22 cellular contexts compared by ENCODE assay signal in the genomic region with DNA sequence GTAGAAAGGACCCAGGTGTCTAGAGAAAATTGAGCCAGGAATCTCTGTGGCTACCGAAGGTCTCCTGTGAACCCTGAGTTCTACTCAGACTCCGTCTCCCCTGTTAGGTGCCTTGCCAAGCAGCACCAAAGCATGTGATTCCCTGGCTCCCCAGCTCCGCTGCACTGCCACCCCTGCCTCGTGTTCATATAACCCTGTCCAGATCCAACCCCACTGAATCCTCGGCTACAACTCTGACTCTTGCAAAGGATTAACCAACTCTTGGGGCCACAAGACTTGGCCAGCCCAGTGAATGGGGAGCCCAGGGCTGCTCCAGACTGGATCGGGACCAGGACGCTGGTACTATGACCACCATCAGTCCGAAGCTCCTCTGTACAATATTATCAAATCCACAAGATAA. TPM values are rescaled to one million over a fixed set of nuclear protein-coding genes. Genes with fewer than 3 reads are reported as not detected.
DNase-seq lines count a peak whose midpoint lies in the region; ATAC-seq, FAIRE-seq and TF ChIP-seq lines count a peak whose summit lies in the region.
"Had no signal": no experiment of that assay in that cellular context is flagged by ENCODE, and none has a peak within 500 bp of the region (broad histone marks: within the 10 kb centered on the region; RNA-seq: fewer than 3 reads in every experiment).

No MANE protein-coding gene starts in this region.

- H4K20me1 ChIP-seq in mammary epithelial cell (ENCODE audit: insufficient read depth, low read length) (no peaks in the 10 kb centered on the region), hepatocyte (ENCODE audit: insufficient read depth, poor library complexity, severe bottlenecking) (no peaks in the 10 kb centered on the region)

- no peaks in the 10 kb centered on the region for H3K36me3 Mint-ChIP-seq in MCF 10A (ENCODE audit: insufficient read depth, unreplicated experiment)
- H3K36me3 Mint-ChIP-seq in type B pancreatic cell = peaks cover 21% of the 10 kb centered on the region
- H3K36me3 Mint-ChIP-seq in natural killer cell treated with Interleukin-12 subunit alpha and Interleukin-12 subunit beta and Interleukin-15 and Interleukin-18, amount 100 ng/mL, for 72 hours = no peaks in the 10 kb centered on the region
- H3K36me3 Mint-ChIP-seq: CD8-positive, alpha-beta T cell had no signal

- intact Hi-C loops in mammary epithelial cell (cut with micrococcal nuclease) (no loop called here), MCF 10A (cut with micrococcal nuclease) (no loop called here), left colon (cut with DNase I, micrococcal nuclease) (no loop called here), heart left ventricle (cut with DNase I) (loop anchor here in 2 of 10 donors (10.0 kb wide), 1 partner anchor 86 kb away; no protein-coding TSS in a partner anchor)

- in situ Hi-C loops in mammary epithelial cell (cut with MboI; ENCODE audit: low sequenced_read_pairs in 2 of 2) = loop anchor here (10.0 kb wide), 1 partner anchor 346 kb away; no protein-coding TSS in a partner anchor

- BruUV-seq in mammary epithelial cell (replicated peaks; lab: Mats Ljungman, UMichigan) (no TSS peak), MCF 10A (replicated peaks; lab: Mats Ljungman, UMichigan) (no TSS peak)

- H3K36me3 ChIP-seq in mammary epithelial cell (ENCODE audit: insufficient read depth, low read length) = no peaks in the 10 kb centered on the region
- H3K36me3 ChIP-seq in bronchial epithelial cell (ENCODE audit: control insufficient read depth, insufficient read depth, low read length) = peaks cover 2% of the 10 kb centered on the region
- no peaks in the 10 kb centered on the region for H3K36me3 ChIP-seq in hepatocyte (replicated peaks; ENCODE audit: insufficient read depth, low read depth)
- H3K36me3 ChIP-seq in heart left ventricle = no peaks in the 10 kb centered on the region
- H3K36me3 ChIP-seq: HAP-1 had no signal

- CTCF ChIA-PET in mammary epithelial cell (lab: Charles Lee; ENCODE audit: low non-redundant PET) = no interaction called here
- CTCF ChIA-PET in MCF 10A (lab: Yijun Ruan, JAX) = interaction anchor here (0.5 to 1.5 kb wide), 5 partner anchors 9 to 289 kb away, joined by 3 to 8 read pairs (median 3); a partner anchor contains a TSS

- no peaks in the 10 kb centered on the region for H3K27me3 Mint-ChIP-seq in MCF 10A (ENCODE audit: insufficient read depth, unreplicated experiment)
- H3K27me3 Mint-ChIP-seq in type B pancreatic cell = no peaks in the 10 kb centered on the region
- peaks cover 0 to 9% of the 10 kb centered on the region in 2 donors for H3K27me3 Mint-ChIP-seq in natural killer cell treated with Interleukin-12 subunit alpha and Interleukin-12 subunit beta and Interleukin-15 and Interleukin-18, amount 100 ng/mL, for 72 hours

- H3K9me3 ChIP-seq in mammary epithelial cell (replicated peaks; ENCODE audit: insufficient read depth, low read length) = no peaks in the 10 kb centered on the region
- H3K9me3 ChIP-seq in hepatocyte (ENCODE audit: low read depth) = no peaks in the 10 kb centered on the region
- H3K9me3 ChIP-seq in heart left ventricle = no peaks in the 10 kb centered on the region
- H3K9me3 ChIP-seq: HAP-1 had no signal

- TF ChIP-seq POLR2A in heart left ventricle (IDR thresholded peaks at IDR 0.05) = no peak

- no peaks in the 10 kb centered on the region for H3K9me2 ChIP-seq in hepatocyte (replicated peaks; ENCODE audit: insufficient read depth)

- H2AFZ ChIP-seq in mammary epithelial cell (ENCODE audit: low read depth, low read length) (no peak overlapping the region), hepatocyte (no peak overlapping the region)

- H3K27me3 ChIP-seq in mammary epithelial cell (ENCODE audit: insufficient read depth, low read length) = no peaks in the 10 kb centered on the region
- no peaks in the 10 kb centered on the region for H3K27me3 ChIP-seq in bronchial epithelial cell (ENCODE audit: control insufficient read depth, insufficient read depth, low read length)
- no peaks in the 10 kb centered on the region for H3K27me3 ChIP-seq in hepatocyte
- H3K27me3 ChIP-seq in heart left ventricle = peaks cover 0 to 9% (median 0%) of the 10 kb centered on the region in 9 donors

- no peak overlapping the region for H3K4me3 Mint-ChIP-seq in MCF 10A (ENCODE audit: unreplicated experiment)
- no peak overlapping the region for H3K4me3 Mint-ChIP-seq in type B pancreatic cell
- H3K4me3 Mint-ChIP-seq in natural killer cell treated with Interleukin-12 subunit alpha and Interleukin-12 subunit beta and Interleukin-15 and Interleukin-18, amount 100 ng/mL, for 72 hours = no peak overlapping the region
- H3K4me3 Mint-ChIP-seq: CD8-positive, alpha-beta T cell had no signal

- ATAC-seq in natural killer cell treated with Interleukin-12 subunit alpha and Interleukin-12 subunit beta and Interleukin-15 and Interleukin-18, amount 100 ng/mL, for 72 hours = no peak
- no peak for ATAC-seq in left colon
- ATAC-seq in heart left ventricle = no peak
- ATAC-seq: CD8-positive, alpha-beta T cell; Panc1; Right ventricle myocardium inferior had no signal

- no peak for DNase-seq in mammary epithelial cell
- DNase-seq in MCF 10A (ENCODE audit: unreplicated experiment) = no peak
- no peak for DNase-seq in bronchial epithelial cell (ENCODE audit: low read depth)
- DNase-seq in hepatocyte (ENCODE audit: low spot score) = no peak
- DNase-seq in type B pancreatic cell (ENCODE audit: extremely low spot score, unreplicated experiment) = no peak
- no peak for DNase-seq in natural killer cell treated with Interleukin-12 subunit alpha and Interleukin-12 subunit beta and Interleukin-15 and Interleukin-18, amount 100 ng/mL, for 72 hours (ENCODE audit: low spot score)
- no peak for DNase-seq in left colon
- DNase-seq in heart left ventricle = no peak
- DNase-seq: 8988T; AML-193; C1 segment of cervical spinal cord; CD8-positive, alpha-beta T cell; DMS153; Karpas-422; NCI-H1694 treated with DMSO at 0.1 percent for 48 hours; NCI-H226; NCI-H510A treated with DMSO at 0.1 percent for 48 hours; NCI-H748 treated with DMSO at 0.1 percent for 48 hours had no signal

- H3K27ac Mint-ChIP-seq in MCF 10A (ENCODE audit: low read depth, unreplicated experiment) (no peak overlapping the region), type B pancreatic cell (peak overlapping the region; percentile 96)
- H3K27ac Mint-ChIP-seq in natural killer cell treated with Interleukin-12 subunit alpha and Interleukin-12 subunit beta and Interleukin-15 and Interleukin-18, amount 100 ng/mL, for 72 hours = peak overlapping the region in 1 of 2 donors; percentile 51
- H3K27ac Mint-ChIP-seq: CD8-positive, alpha-beta T cell had no signal

- H3K9me3 Mint-ChIP-seq in MCF 10A (ENCODE audit: unreplicated experiment) (no peaks in the 10 kb centered on the region), type B pancreatic cell (no peaks in the 10 kb centered on the region)
- no peaks in the 10 kb centered on the region for H3K9me3 Mint-ChIP-seq in natural killer cell treated with Interleukin-12 subunit alpha and Interleukin-12 subunit beta and Interleukin-15 and Interleukin-18, amount 100 ng/mL, for 72 hours
- H3K9me3 Mint-ChIP-seq: CD8-positive, alpha-beta T cell had no signal

- H3K9ac ChIP-seq in mammary epithelial cell (ENCODE audit: insufficient read depth, low read length) = no peak overlapping the region

- H3K4me2 ChIP-seq in mammary epithelial cell (ENCODE audit: insufficient read depth, low read depth, low read length) (no peak overlapping the region), hepatocyte (no peak overlapping the region)

- dilution Hi-C loops in mammary epithelial cell (cut with HindIII; ENCODE audit: low sequenced_read_pairs) = no loop called here

- H3K4me3 ChIP-seq in mammary epithelial cell (replicated peaks in 1 of 3; ENCODE audit: insufficient read depth in 1 of 3, low read depth in 2 of 3, low read length in 3 of 3) = no peak overlapping the region
- no peak overlapping the region for H3K4me3 ChIP-seq in bronchial epithelial cell (ENCODE audit: low read depth, low read length)
- H3K4me3 ChIP-seq in hepatocyte = no peak overlapping the region
- H3K4me3 ChIP-seq in heart left ventricle = no peak overlapping the region
- H3K4me3 ChIP-seq: HAP-1 had no signal

- POLR2A ChIA-PET in MCF 10A (lab: Yijun Ruan, JAX) = interaction anchor here (1.1 to 5.9 kb wide), 4 partner anchors 12 to 70 kb away, joined by 3 to 55 read pairs (median 33); a partner anchor contains a TSS

- H3K27ac ChIP-seq in mammary epithelial cell (ENCODE audit: insufficient read depth, low read depth, low read length) (peak overlapping the region; percentile 91), hepatocyte (peak overlapping the region; percentile 82), heart left ventricle (no peak overlapping the region)

- H3K79me2 ChIP-seq in mammary epithelial cell (ENCODE audit: insufficient read depth, low read length) (no peaks in the 10 kb centered on the region), hepatocyte (no peaks in the 10 kb centered on the region)

- FAIRE-seq in bronchial epithelial cell (lab: Jason Lieb, UNC) = peak; percentile 50
- FAIRE-seq: GM12891 had no signal

- no peak for TF ChIP-seq CTCF in mammary epithelial cell (conservative IDR thresholded peaks at IDR 0.05 in 1 of 2, IDR thresholded peaks at IDR 0.05 in 1 of 2; ENCODE audit: extremely low read depth in 1 of 2, insufficient read depth in 1 of 2, low read depth in 1 of 2, low read length in 2 of 2)
- TF ChIP-seq CTCF in MCF 10A (IDR thresholded peaks at IDR 0.05; ENCODE audit: unreplicated experiment) = no peak
- TF ChIP-seq CTCF in bronchial epithelial cell (IDR thresholded peaks at IDR 0.05; ENCODE audit: insufficient read depth, low read length, severe bottlenecking) = no peak
- no peak for TF ChIP-seq CTCF in hepatocyte (IDR thresholded peaks at IDR 0.05; ENCODE audit: poor library complexity)
- no peak for TF ChIP-seq CTCF in type B pancreatic cell (conservative IDR thresholded peaks at IDR 0.05)
- no peak for TF ChIP-seq CTCF in heart left ventricle (IDR thresholded peaks at IDR 0.05)

- peaks cover 45% of the 10 kb centered on the region for H3K4me1 Mint-ChIP-seq in MCF 10A (ENCODE audit: insufficient read depth, unreplicated experiment)
- H3K4me1 Mint-ChIP-seq in type B pancreatic cell (ENCODE audit: unreplicated experiment) = peaks cover 5% of the 10 kb centered on the region
- peaks cover 8 to 24% of the 10 kb centered on the region in 2 donors for H3K4me1 Mint-ChIP-seq in natural killer cell treated with Interleukin-12 subunit alpha and Interleukin-12 subunit beta and Interleukin-15 and Interleukin-18, amount 100 ng/mL, for 72 hours (ENCODE audit: low read depth in 2 of 2)

- 96% methylated on average over 7 of the region's 8 CpGs for WGBS in mammary epithelial cell (ENCODE audit: low coverage, missing lambda C conversion rate)
- 90% methylated on average over 8 of the region's 8 CpGs for WGBS in hepatocyte (ENCODE audit: low lambda C conversion rate, missing lambda C conversion rate)
- 93 to 99% (median 94%) methylated on average over 8 of the region's 8 CpGs for WGBS in heart left ventricle, 4 donors

- H3K4me1 ChIP-seq in mammary epithelial cell (ENCODE audit: insufficient read depth, low read length) (peaks cover 26% of the 10 kb centered on the region), hepatocyte (ENCODE audit: insufficient read depth) (peaks cover 13% of the 10 kb centered on the region), heart left ventricle (peaks cover 0 to 10% (median 1%) of the 10 kb centered on the region in 12 donors)

RNA-seq across cellular contexts. Expression of a gene that starts 37.3 kb away (rescaled TPM):
- total RNA-seq in mammary epithelial cell (10 to 100 TPM; 42.2 to 45.9 TPM), MCF 10A (2022) (82.9 and 84.9 TPM in 2 replicates), bronchial epithelial cell (10.3 and 11.0 TPM in 2 replicates), hepatocyte (154 and 174 TPM in 2 replicates), type B pancreatic cell (ENCODE audit: low replicate concordance) (66.7 and 99.0 TPM in 2 replicates), left colon (100 to 1,000 TPM; 295 to 358 TPM), heart left ventricle (100 to 1,000 TPM; 165 to 379 (median 261) TPM)
- polyA plus RNA-seq in mammary epithelial cell (20.8 TPM), hepatocyte (165 and 189 TPM in 2 replicates), heart left ventricle (100 to 1,000 TPM; 129 to 147 TPM)
- polyA minus RNA-seq in mammary epithelial cell = 6.4 TPM
- total RNA-seq in natural killer cell treated with Interleukin-12 subunit alpha and Interleukin-12 subunit beta and Interleukin-15 and Interleukin-18, amount 100 ng/mL, for 72 hours = 100 to 1,000 TPM in 1 of 2 donors, 10 to 100 TPM in 1; 63.7 to 125 TPM

Comparison
In these comparisons a context has a peak if more than half of its experiments do, and no peak if none do; other contexts are left out.
1. H3K27ac ChIP-seq: peak in mammary epithelial cell (single experiment) and hepatocyte (single experiment); none in heart left ventricle (0 of 12).